Comparison of ENCODE assay signal across 11 cellular contexts in the genomic region with DNA sequence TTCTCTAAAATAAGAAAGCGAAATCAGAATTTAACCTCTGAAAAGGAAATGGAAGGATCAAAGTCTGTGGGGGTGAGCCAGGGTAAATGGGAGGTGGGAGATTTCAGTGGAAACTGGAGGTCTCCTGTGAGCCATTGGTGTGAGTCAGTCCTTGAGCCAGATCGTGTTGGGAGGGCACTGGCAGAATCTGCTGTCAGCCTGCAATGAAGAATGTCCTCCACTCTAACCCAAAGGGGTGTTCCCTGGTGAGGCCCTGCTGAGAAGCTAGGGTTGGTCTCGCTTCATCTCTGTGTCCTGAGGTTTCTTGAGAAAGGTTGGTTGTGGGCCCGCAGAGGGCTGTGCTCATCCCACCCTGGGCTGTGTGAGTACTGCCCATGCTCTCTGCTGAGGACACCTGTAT. TPM values are rescaled to one million over a fixed set of nuclear protein-coding genes. Genes with fewer than 3 reads are reported as not detected.
A peak's percentile ranks its signal among the peaks of the same experiment; 100 is the strongest.
DNase-seq lines count a peak whose midpoint lies in the region; ATAC-seq, FAIRE-seq and TF ChIP-seq lines count a peak whose summit lies in the region.
"Had no signal": no experiment of that assay in that cellular context is flagged by ENCODE, and none has a peak within 500 bp of the region (broad histone marks: within the 10 kb centered on the region; RNA-seq: fewer than 3 reads in every experiment).

No MANE protein-coding gene starts in this region.

- no peak for TF ChIP-seq EP300 in HepG2 (IDR thresholded peaks at IDR 0.05; ENCODE audit: low read depth in 2 of 2, low read length in 2 of 2)
- TF ChIP-seq EP300 in HepG2 (CRISPR knock-in tag; IDR thresholded peaks at IDR 0.05; ENCODE audit: borderline replicate concordance) = no peak

- no peak overlapping the region for H2AFZ ChIP-seq in HepG2 (ENCODE audit: low read length)

- no peaks in the 10 kb centered on the region; the same call in 1 of the 2 replicates for H4K20me1 ChIP-seq in HepG2 (ENCODE audit: insufficient read depth, low read length)

- no peak for TF ChIP-seq POLR2A in HepG2 (IDR thresholded peaks at IDR 0.05; ENCODE audit: insufficient read depth in 1 of 2, low read depth in 2 of 2, low read length in 2 of 2)

- ATAC-seq in HepG2 = peak; percentile 40
- ATAC-seq in GM21390 (IDR thresholded peaks at IDR 0.05; ENCODE audit: unreplicated experiment) = no peak
- no peak for ATAC-seq in esophagus mucosa

- H3K9me3 ChIP-seq in HepG2 (ENCODE audit: low read length) = no peaks in the 10 kb centered on the region

- H3K27me3 Mint-ChIP-seq in HFFc6 (ENCODE audit: insufficient read depth) = no peaks in the 10 kb centered on the region; the same call in none of the 2 replicates
- no peaks in the 10 kb centered on the region for H3K27me3 Mint-ChIP-seq in activated T-helper 2 cell treated with anti-CD3 and anti-CD28 coated beads, Interferon-gamma antibody, Interleukin-2, Interleukin-4, amounts not matched to agents 10 μg/mL and 5 μg/mL and 100 μg/mL, durations not matched to agents 14 hours and 24 hours and 36 hours (ENCODE audit: low read depth)
- H3K27me3 Mint-ChIP-seq in activated naive CD4-positive, alpha-beta T cell treated with anti-CD3 and anti-CD28 coated beads, Interleukin-2, amount 10 ng/mL, durations not matched to agents 7 days and 5 days = peaks cover 10% of the 10 kb centered on the region
- H3K27me3 Mint-ChIP-seq: activated B cell treated with CpG ODN at 0.5 μM for 24 hours; activated naive CD8-positive, alpha-beta T cell treated with anti-CD3 and anti-CD28 coated beads, Interleukin-2, amount 10 ng/mL, durations not matched to agents 7 days and 5 days; CD4-positive, CD25-positive, alpha-beta regulatory T cell had no signal

- peak overlapping the region; percentile 59; the same call in 1 of the 2 replicates for H3K9ac ChIP-seq in HepG2 (ENCODE audit: insufficient read depth, low read depth, low read length)

- H3K27ac ChIP-seq in 22Rv1 (peak overlapping the region; percentile 87), HepG2 (ENCODE audit: extremely low read length, insufficient read depth, low read length) (peak overlapping the region; percentile 54)

- no peak for TF ChIP-seq RAD21 in HepG2 (CRISPR knock-in tag; IDR thresholded peaks at IDR 0.05)

- no peaks in the 10 kb centered on the region for H3K79me2 ChIP-seq in HepG2 (ENCODE audit: insufficient read depth, low read length)

- peaks cover 75% of the 10 kb centered on the region for H3K4me1 Mint-ChIP-seq in HFFc6 (ENCODE audit: low read depth)
- peaks cover 40% of the 10 kb centered on the region for H3K4me1 Mint-ChIP-seq in activated T-helper 2 cell treated with anti-CD3 and anti-CD28 coated beads, Interferon-gamma antibody, Interleukin-2, Interleukin-4, amounts not matched to agents 10 μg/mL and 5 μg/mL and 100 μg/mL, durations not matched to agents 14 hours and 24 hours and 36 hours (ENCODE audit: low read depth)
- peaks cover 35% of the 10 kb centered on the region for H3K4me1 Mint-ChIP-seq in activated naive CD4-positive, alpha-beta T cell treated with anti-CD3 and anti-CD28 coated beads, Interleukin-2, amount 10 ng/mL, durations not matched to agents 7 days and 5 days

- no peaks in the 10 kb centered on the region for H3K36me3 ChIP-seq in HepG2 (replicated peaks in 1 of 2; ENCODE audit: control insufficient read depth in 1 of 2, insufficient read depth in 2 of 2, low read length in 2 of 2)

- POLR2A ChIA-PET in HepG2 (lab: Yijun Ruan, JAX) = interaction anchor here (0.8 to 2.4 kb wide), 7 partner anchors 10 to 275 kb away, joined by 3 to 7 read pairs (median 4); a partner anchor contains a TSS

- WGBS in HepG2 (ENCODE audit: low lambda C conversion rate) = 30% methylated on average over 3 of the region's 4 CpGs

- DNase-seq in HFFc6 = peak; percentile 52
- peak; percentile 52 for DNase-seq in astrocyte of the hippocampus (ENCODE audit: low read depth, low spot score)
- DNase-seq in HepG2 (ENCODE audit: low spot score) = no peak
- DNase-seq in activated T-helper 2 cell treated with anti-CD3 and anti-CD28 coated beads, Interferon-gamma antibody, Interleukin-2, Interleukin-4, amounts not matched to agents 10 μg/mL and 5 μg/mL and 100 μg/mL, durations not matched to agents 14 hours and 24 hours and 36 hours (ENCODE audit: low spot score) = no peak
- DNase-seq in activated naive CD4-positive, alpha-beta T cell treated with anti-CD3 and anti-CD28 coated beads, Interleukin-2, amount 10 ng/mL, durations not matched to agents 7 days and 5 days = no peak
- DNase-seq: activated B cell treated with CpG ODN at 0.5 μM for 24 hours; activated naive CD8-positive, alpha-beta T cell treated with anti-CD3 and anti-CD28 coated beads, Interleukin-2, amount 10 ng/mL, durations not matched to agents 7 days and 5 days; CD4-positive, CD25-positive, alpha-beta regulatory T cell had no signal

- peak overlapping the region; percentile 82 for H3K27ac Mint-ChIP-seq in HFFc6
- no peak overlapping the region for H3K27ac Mint-ChIP-seq in activated T-helper 2 cell treated with anti-CD3 and anti-CD28 coated beads, Interferon-gamma antibody, Interleukin-2, Interleukin-4, amounts not matched to agents 10 μg/mL and 5 μg/mL and 100 μg/mL, durations not matched to agents 14 hours and 24 hours and 36 hours
- no peak overlapping the region for H3K27ac Mint-ChIP-seq in activated naive CD4-positive, alpha-beta T cell treated with anti-CD3 and anti-CD28 coated beads, Interleukin-2, amount 10 ng/mL, durations not matched to agents 7 days and 5 days
- H3K27ac Mint-ChIP-seq: activated B cell treated with CpG ODN at 0.5 μM for 24 hours; activated naive CD8-positive, alpha-beta T cell treated with anti-CD3 and anti-CD28 coated beads, Interleukin-2, amount 10 ng/mL, durations not matched to agents 7 days and 5 days had no signal

- H3K4me1 ChIP-seq in HepG2 (ENCODE audit: insufficient read depth, low read length) = peaks cover 54% of the 10 kb centered on the region

- no TSS peak for BruUV-seq in HepG2 (replicated peaks; lab: Mats Ljungman, UMichigan)

- in situ Hi-C loops in HepG2 (cut with HindIII; ENCODE audit: extremely low pct_ligation_motif_present, low pct_unique_long_range_greater_than_20kb) = no loop called here

- peaks cover 33% of the 10 kb centered on the region; the same call in 1 of the 2 replicates for H3K36me3 Mint-ChIP-seq in HFFc6 (ENCODE audit: low read depth)
- no peaks in the 10 kb centered on the region for H3K36me3 Mint-ChIP-seq in activated T-helper 2 cell treated with anti-CD3 and anti-CD28 coated beads, Interferon-gamma antibody, Interleukin-2, Interleukin-4, amounts not matched to agents 10 μg/mL and 5 μg/mL and 100 μg/mL, durations not matched to agents 14 hours and 24 hours and 36 hours (ENCODE audit: low read depth)
- H3K36me3 Mint-ChIP-seq in activated naive CD4-positive, alpha-beta T cell treated with anti-CD3 and anti-CD28 coated beads, Interleukin-2, amount 10 ng/mL, durations not matched to agents 7 days and 5 days = no peaks in the 10 kb centered on the region
- H3K36me3 Mint-ChIP-seq: CD4-positive, CD25-positive, alpha-beta regulatory T cell had no signal

- no peak for FAIRE-seq in HepG2 (lab: Jason Lieb, UNC)

- H3K4me3 ChIP-seq in HepG2 (replicated peaks in 1 of 3; ENCODE audit: insufficient read depth in 1 of 3, low read depth in 2 of 3, low read length in 3 of 3) = peak overlapping the region in 2 of 3 experiments; percentile 27 to 52; a peak in 2 of 6 replicates

- peak overlapping the region; percentile 96 for H3K4me2 ChIP-seq in HepG2 (ENCODE audit: low read depth, low read length)

- CTCF ChIA-PET in HepG2 (lab: Yijun Ruan, JAX; ENCODE audit: low intra/inter-chr PET ratio, low total read pairs) = interaction anchor here (1.0 kb wide), 1 partner anchor 12 kb away, joined by 3 read pairs; no protein-coding TSS in a partner anchor
- CTCF ChIA-PET in activated naive CD4-positive, alpha-beta T cell treated with anti-CD3 and anti-CD28 coated beads, Interleukin-2, amount 10 ng/mL, durations not matched to agents 7 days and 5 days (lab: Charles Lee) = interaction anchor here (1.3 to 1.9 kb wide), 3 partner anchors 11 to 347 kb away, joined by 3 to 5 read pairs (median 4); no protein-coding TSS in a partner anchor

- intact Hi-C loops in HepG2 (cut with micrococcal nuclease; ENCODE audit: unreplicated experiment) = loop anchor here (10.0 kb wide), 1 partner anchor 202 kb away; a partner anchor contains a TSS
- intact Hi-C loops in activated T-helper 2 cell treated with anti-CD3 and anti-CD28 coated beads, Interferon-gamma antibody, Interleukin-2, Interleukin-4, amounts not matched to agents 10 μg/mL and 5 μg/mL and 100 μg/mL, durations not matched to agents 14 hours and 24 hours and 36 hours (cut with micrococcal nuclease) = loop anchor here (10.0 kb wide), 1 partner anchor 928 kb away; a partner anchor contains a TSS

- peak overlapping the region; percentile 96 for H3K4me3 Mint-ChIP-seq in HFFc6
- H3K4me3 Mint-ChIP-seq in activated T-helper 2 cell treated with anti-CD3 and anti-CD28 coated beads, Interferon-gamma antibody, Interleukin-2, Interleukin-4, amounts not matched to agents 10 μg/mL and 5 μg/mL and 100 μg/mL, durations not matched to agents 14 hours and 24 hours and 36 hours (ENCODE audit: low read depth) = no peak overlapping the region
- no peak overlapping the region for H3K4me3 Mint-ChIP-seq in activated naive CD4-positive, alpha-beta T cell treated with anti-CD3 and anti-CD28 coated beads, Interleukin-2, amount 10 ng/mL, durations not matched to agents 7 days and 5 days
- H3K4me3 Mint-ChIP-seq: activated B cell treated with CpG ODN at 0.5 μM for 24 hours; activated naive CD8-positive, alpha-beta T cell treated with anti-CD3 and anti-CD28 coated beads, Interleukin-2, amount 10 ng/mL, durations not matched to agents 7 days and 5 days had no signal

- TF ChIP-seq CTCF in 22Rv1 (IDR thresholded peaks at IDR 0.05) = no peak
- no peak for TF ChIP-seq CTCF in HFFc6 (IDR thresholded peaks at IDR 0.05)
- TF ChIP-seq CTCF in HepG2 (CRISPR knock-in tag; IDR thresholded peaks at IDR 0.05) = no peak

- H3K27me3 ChIP-seq in HepG2 (ENCODE audit: control insufficient read depth in 1 of 2, insufficient read depth in 2 of 2, low read length in 2 of 2) = peaks cover 0 to 46% of the 10 kb centered on the region in 2 experiments; a peak in 4 of 5 replicates

- H3K9me3 Mint-ChIP-seq in HFFc6 = no peaks in the 10 kb centered on the region
- no peaks in the 10 kb centered on the region for H3K9me3 Mint-ChIP-seq in activated T-helper 2 cell treated with anti-CD3 and anti-CD28 coated beads, Interferon-gamma antibody, Interleukin-2, Interleukin-4, amounts not matched to agents 10 μg/mL and 5 μg/mL and 100 μg/mL, durations not matched to agents 14 hours and 24 hours and 36 hours
- no peaks in the 10 kb centered on the region for H3K9me3 Mint-ChIP-seq in activated naive CD4-positive, alpha-beta T cell treated with anti-CD3 and anti-CD28 coated beads, Interleukin-2, amount 10 ng/mL, durations not matched to agents 7 days and 5 days
- H3K9me3 Mint-ChIP-seq: activated B cell treated with CpG ODN at 0.5 μM for 24 hours; activated naive CD8-positive, alpha-beta T cell treated with anti-CD3 and anti-CD28 coated beads, Interleukin-2, amount 10 ng/mL, durations not matched to agents 7 days and 5 days had no signal

RNA-seq across cellular contexts. Expression of a gene that starts 2.4 kb away (rescaled TPM):
- total RNA-seq in HFFc6 (2021; fragmentation: NEBNext Ultra II Directional; extraction: Animal tissue kit (Norgen Biotek cat#: 25700)) = 100 to 1,000 TPM; 321 to 467 (median 352) TPM
- total RNA-seq in HepG2 (2016; rRNA removed; fragmentation: Illumina TruSeq; extraction: Trizol) (2.6 and 6.8 TPM in 2 replicates), esophagus mucosa (116 TPM)
- 0.18 and 0.20 TPM in 2 replicates for total RNA-seq in HepG2 (2016; cell fraction: cytosol; rRNA removed; fragmentation: Illumina TruSeq; extraction: Trizol; ENCODE audit: low read depth)
- 2.0 and 6.7 TPM in 2 replicates for total RNA-seq in HepG2 (2016; cell fraction: insoluble cytoplasmic fraction; rRNA removed; fragmentation: Illumina TruSeq; extraction: Trizol)
- 1.3 and 1.4 TPM in 2 replicates for total RNA-seq in HepG2 (2016; cell fraction: membrane; rRNA removed; fragmentation: Illumina TruSeq; extraction: Trizol)
- 7.0 and 10.0 TPM in 2 replicates for total RNA-seq in HepG2 (2016; cell fraction: nucleus; rRNA removed; fragmentation: Illumina TruSeq; extraction: Trizol)
- polyA plus RNA-seq in HepG2 (2011; rRNA removed) = 40.2 and 70.2 TPM in 2 replicates
- 44.6 and 54.0 TPM in 2 replicates for polyA plus RNA-seq in HepG2 (2011; cell fraction: cytosol; rRNA removed)
- polyA plus RNA-seq in HepG2 (2011; cell fraction: nucleus; rRNA removed) = 71.3 and 95.1 TPM in 2 replicates
- polyA plus RNA-seq in HepG2 (2012) = 58.7 and 90.3 TPM in 2 replicates
- 0.42 and 0.75 TPM in 2 replicates for polyA plus RNA-seq in HepG2 (2016; cell fraction: cytosol; fragmentation: Illumina TruSeq; extraction: Trizol; ENCODE audit: low read depth)
- 2.1 and 3.2 TPM in 2 replicates for polyA plus RNA-seq in HepG2 (2016; cell fraction: insoluble cytoplasmic fraction; fragmentation: Illumina TruSeq; extraction: Trizol; ENCODE audit: low read depth)
- 0.87 and 1.2 TPM in 2 replicates for polyA plus RNA-seq in HepG2 (2016; cell fraction: membrane; fragmentation: Illumina TruSeq; extraction: Trizol; ENCODE audit: low read depth)
- polyA plus RNA-seq in HepG2 (2016; cell fraction: nucleus; fragmentation: Illumina TruSeq; extraction: Trizol; ENCODE audit: insufficient read depth, low read depth) = 16.2 and 17.3 TPM in 2 replicates
- polyA minus RNA-seq in HepG2 (2011; rRNA and poly(A)+ RNA removed; ENCODE audit: low replicate concordance) = 13.5 and 31.5 TPM in 2 replicates
- 14.6 and 31.0 TPM in 2 replicates for polyA minus RNA-seq in HepG2 (2011; cell fraction: cytosol; rRNA and poly(A)+ RNA removed)
- polyA minus RNA-seq in HepG2 (2011; cell fraction: nucleus; rRNA and poly(A)+ RNA removed) = 11.6 and 13.1 TPM in 2 replicates
- 58.7 and 62.6 TPM in 2 replicates for total RNA-seq in activated T-helper 2 cell treated with anti-CD3 and anti-CD28 coated beads, Interferon-gamma antibody, Interleukin-2, Interleukin-4, amounts not matched to agents 10 μg/mL and 5 μg/mL and 100 μg/mL, durations not matched to agents 14 hours and 24 hours and 36 hours

Comparison
In these comparisons a context has a peak if more than half of its experiments do, and no peak if none do; other contexts are left out.
1. DNase-seq: peak in HFFc6 (single experiment) and astrocyte of the hippocampus (single experiment); none in HepG2 (single experiment), activated T-helper 2 cell treated with anti-CD3 and anti-CD28 coated beads, Interferon-gamma antibody, Interleukin-2, Interleukin-4, amounts not matched to agents 10 μg/mL and 5 μg/mL and 100 μg/mL, durations not matched to agents 14 hours and 24 hours and 36 hours (single experiment) and activated naive CD4-positive, alpha-beta T cell treated with anti-CD3 and anti-CD28 coated beads, Interleukin-2, amount 10 ng/mL, durations not matched to agents 7 days and 5 days (single experiment).